Comparison of ENCODE assay signal across 15 cellular contexts in the genomic region with DNA sequence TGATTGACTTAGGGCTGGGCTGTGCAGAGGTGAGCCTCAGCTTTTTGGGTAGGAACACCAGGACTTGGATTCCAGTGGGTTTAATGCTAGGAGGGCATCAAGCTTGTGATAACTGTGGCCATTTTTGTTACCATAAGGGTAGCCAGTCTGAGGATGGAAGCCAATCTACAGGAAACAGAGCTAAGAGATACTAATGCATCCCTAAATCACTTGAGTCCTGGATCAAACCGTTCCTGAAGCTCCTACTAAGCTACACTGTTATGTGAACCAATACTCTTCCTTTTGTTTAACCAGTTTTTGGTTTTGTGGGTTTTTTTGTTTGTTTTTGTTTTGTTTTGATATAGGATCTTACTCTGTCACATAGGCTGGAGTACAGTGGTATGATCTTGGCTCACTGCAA. TPM values are rescaled to one million over a fixed set of nuclear protein-coding genes. Genes with fewer than 3 reads are reported as not detected.
"Had no signal": no experiment of that assay in that cellular context is flagged by ENCODE, and none has a peak within 500 bp of the region (broad histone marks: within the 10 kb centered on the region; RNA-seq: fewer than 3 reads in every experiment).

No MANE protein-coding gene starts in this region.

- H3K9me3 ChIP-seq: heart left ventricle had no signal

- H3K4me3 ChIP-seq: heart left ventricle, lung had no signal

- H3K27me3 ChIP-seq: heart left ventricle had no signal

- DNase-seq: effector memory CD4-positive, alpha-beta T cell; heart left ventricle; hippocampal formation; left colon; left ventricle myocardium superior; midbrain; stimulated activated CD4-positive, alpha-beta T cell treated with anti-CD3 and anti-CD28 coated beads, Interleukin-12 subunit alpha, Interleukin-12 subunit beta, amount 100 ng/mL, for 4 hours; stimulated activated naive CD4-positive, alpha-beta T cell treated with Interleukin-2 at 50 U/mL for 16 hours; trophoblast cell had no signal

- H3K27ac ChIP-seq: heart left ventricle had no signal

- H3K9me3 Mint-ChIP-seq: nephron had no signal

- ATAC-seq: esophagus mucosa, heart left ventricle, left colon, left ventricle myocardium superior had no signal

RNA-seq across cellular contexts. Expression of a gene that starts 55.3 kb away (rescaled TPM):
- total RNA-seq: esophagus mucosa, fibroblast of lung, left colon, left ventricle myocardium superior, osteocyte, pulmonary artery endothelial cell had no signal
- polyA plus RNA-seq: fibroblast of lung had no signal
